In genomic region chr7:145718129-145718528, GRCh38 we compare ENCODE assay signal across 19 cellular contexts.
DNase-seq lines count a peak whose midpoint lies in the region; ATAC-seq lines count a peak whose summit lies in the region.
"Had no signal": no experiment of that assay in that cellular context is flagged by ENCODE, and none has a peak within 500 bp of the region (broad histone marks: within the 10 kb centered on the region; RNA-seq: fewer than 3 reads in every experiment).

No MANE protein-coding gene starts in this region.

- H3K4me3 ChIP-seq in H7 (ENCODE audit: insufficient read depth, low read depth, low read length) (no peak overlapping the region), SJCRH30 (peak overlapping the region; percentile 41), neuronal stem cell (ENCODE audit: low read length in 2 of 2) (no peak overlapping the region)

- no peak overlapping the region for H3K14ac ChIP-seq in neuronal stem cell (ENCODE audit: low read length)

- H3K79me1 ChIP-seq in neuronal stem cell (ENCODE audit: low read depth, low read length): no peaks in the 10 kb centered on the region

- no peak overlapping the region for H3K18ac ChIP-seq in neuronal stem cell (ENCODE audit: low read length)

- H2BK5ac ChIP-seq in neuronal stem cell (ENCODE audit: low read length): no peak overlapping the region

- no peak overlapping the region for H2AK5ac ChIP-seq in neuronal stem cell (ENCODE audit: low read depth, low read length)

- H3K27me3 ChIP-seq in H7 (ENCODE audit: control insufficient read depth, insufficient read depth, low read length) (no peaks in the 10 kb centered on the region), SJCRH30 (no peaks in the 10 kb centered on the region), neuronal stem cell (ENCODE audit: control insufficient read depth in 3 of 3, insufficient read depth in 3 of 3, low read depth in 1 of 3, low read length in 3 of 3) (no peaks in the 10 kb centered on the region)

- WGBS in neuronal stem cell (ENCODE audit: extremely low coverage in 2 of 2, insufficient read length in 2 of 2, insufficient replicate concordance in 1 of 2), 2 donors: no CpG with 5 or more reads among the region's 2 CpGs

- H3K9ac ChIP-seq in neuronal stem cell (ENCODE audit: low read depth, low read length, poor library complexity): no peak overlapping the region

- H3K36me3 ChIP-seq in H7 (replicated peaks; ENCODE audit: control insufficient read depth, insufficient read depth, low read length): no peaks in the 10 kb centered on the region
- H3K36me3 ChIP-seq in SJCRH30: no peaks in the 10 kb centered on the region
- H3K36me3 ChIP-seq in neuronal stem cell (replicated peaks in 1 of 2; ENCODE audit: control insufficient read depth in 2 of 2, insufficient read depth in 2 of 2, low read length in 2 of 2): no peaks in the 10 kb centered on the region

- H2BK12ac ChIP-seq in neuronal stem cell (ENCODE audit: low read length): no peak overlapping the region

- H3K27ac ChIP-seq in SJCRH30 (peak overlapping the region; percentile 31; the same call in 1 of the 2 replicates), neuronal stem cell (replicated peaks; ENCODE audit: low read length) (no peak overlapping the region)

- H4K91ac ChIP-seq in neuronal stem cell (ENCODE audit: low read depth, low read length, poor library complexity): no peak overlapping the region

- no peak overlapping the region for H2BK120ac ChIP-seq in neuronal stem cell (ENCODE audit: low read depth, low read length)

- no peak overlapping the region for H3K4ac ChIP-seq in neuronal stem cell (ENCODE audit: low read length)

- DNase-seq in H7 (peak; percentile 8), SJCRH30 (peak; percentile 13 to 18), iPS DF 4.7 (ENCODE audit: extremely low read depth, low spot score) (peak; percentile 25), neuronal stem cell (ENCODE audit: low spot score) (peak; percentile 31), NCI-H2227 (lab: John Stamatoyannopoulos, UW; ENCODE audit: unreplicated experiment) (no peak), Ammon's horn (ENCODE audit: low spot score) (no peak)
- DNase-seq: CD4-positive, alpha-beta T cell; EL; KG1; NCI-H1105 treated with DMSO at 0.1 percent for 48 hours; NCI-H1694; NCI-H2081 treated with DMSO at 0.1 percent for 48 hours; NCI-H510A; NCI-H774; RPMI8226; SHP77 treated with DMSO at 0.1 percent for 48 hours had no signal

- no peaks in the 10 kb centered on the region for H3K9me3 ChIP-seq in SJCRH30 (replicated peaks)
- no peaks in the 10 kb centered on the region for H3K9me3 ChIP-seq in neuronal stem cell (replicated peaks in 1 of 2; ENCODE audit: control insufficient read depth in 2 of 2, insufficient read depth in 1 of 2, low read depth in 1 of 2, low read length in 2 of 2)

- no peak overlapping the region for H3K23ac ChIP-seq in neuronal stem cell (ENCODE audit: low read depth, low read length, poor library complexity)

- H2BK15ac ChIP-seq in neuronal stem cell (ENCODE audit: low read length): no peak overlapping the region

- H3K4me2 ChIP-seq in neuronal stem cell (ENCODE audit: insufficient read depth, low read length, poor library complexity, severe bottlenecking): no peak overlapping the region

- H2AFZ ChIP-seq in neuronal stem cell (ENCODE audit: low read length): no peak overlapping the region

- no peaks in the 10 kb centered on the region for H3K4me1 ChIP-seq in SJCRH30
- peaks cover 0 to 5% of the 10 kb centered on the region in 2 donors for H3K4me1 ChIP-seq in neuronal stem cell (ENCODE audit: control insufficient read depth in 2 of 2, insufficient read depth in 1 of 2, low read depth in 1 of 2, low read length in 2 of 2)

- H4K8ac ChIP-seq in neuronal stem cell (ENCODE audit: low read depth, low read length): peak overlapping the region; percentile 19

- ATAC-seq in GM21528 (IDR thresholded peaks at IDR 0.05; ENCODE audit: low FRiP score, unreplicated experiment): no peak
- ATAC-seq: HepG2, SK-N-SH treated with all-trans-retinoic acid at 6 μM for 48 hours had no signal

Comparison
In these comparisons a context has a peak if more than half of its experiments do, and no peak if none do; other contexts are left out.
1. DNase-seq: peak in H7 (single experiment), SJCRH30 (2 of 2), iPS DF 4.7 (single experiment) and neuronal stem cell (single experiment); none in NCI-H2227 (single experiment) and Ammon's horn (single experiment).